In the genomic region with DNA sequence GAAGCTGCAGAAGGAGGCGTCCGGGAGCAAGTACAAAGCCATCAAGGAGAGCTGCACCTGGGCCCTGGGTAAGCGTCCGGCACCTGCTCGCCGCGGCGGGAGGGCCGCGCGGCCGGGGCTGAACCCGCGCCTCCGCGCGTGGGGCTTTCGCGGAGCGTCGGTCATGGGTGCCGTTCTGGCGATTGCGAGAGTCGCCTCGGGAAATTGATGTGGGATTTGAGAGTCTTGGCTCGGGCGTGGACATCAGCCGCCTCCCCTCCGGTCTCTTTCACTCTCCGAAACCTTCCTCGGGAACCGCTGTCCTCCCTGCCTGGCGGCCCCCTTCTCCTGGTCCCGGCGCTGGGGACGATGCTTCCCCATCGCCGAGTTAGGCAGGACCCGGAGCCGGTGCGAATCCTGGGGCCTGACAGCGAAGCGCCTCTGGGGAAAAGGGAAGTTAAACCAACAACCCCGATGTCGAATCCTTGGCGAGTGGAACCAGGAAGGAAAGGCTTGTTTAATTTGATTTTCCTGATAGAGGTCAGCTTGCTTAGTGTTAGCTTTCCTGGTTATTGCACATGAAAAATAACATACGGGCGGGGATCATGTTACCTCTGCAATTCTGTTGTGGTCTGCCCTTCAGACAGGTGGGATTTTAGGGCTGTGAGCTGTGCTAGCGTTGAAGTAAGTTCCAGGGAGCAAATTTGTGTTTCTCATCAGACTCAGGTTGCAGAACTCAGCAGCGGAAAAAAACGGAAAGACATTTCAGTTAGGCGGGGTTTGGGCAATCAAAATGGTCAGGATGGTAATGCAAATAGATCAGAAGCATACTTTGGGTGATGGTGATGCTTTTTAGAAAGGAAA, we compare ENCODE assay signal across 1 cellular context.
A peak's percentile ranks its signal among the peaks of the same experiment; 100 is the strongest.
TF ChIP-seq lines count a peak whose summit lies in the region.

No MANE protein-coding gene starts in this region.

TF ChIP-seq in HEK293, 187 proteins besides CTCF, POLR2A, EP300 and RAD21 (continued from another document and continues in another):
- TF ChIP-seq, protein P1, sequence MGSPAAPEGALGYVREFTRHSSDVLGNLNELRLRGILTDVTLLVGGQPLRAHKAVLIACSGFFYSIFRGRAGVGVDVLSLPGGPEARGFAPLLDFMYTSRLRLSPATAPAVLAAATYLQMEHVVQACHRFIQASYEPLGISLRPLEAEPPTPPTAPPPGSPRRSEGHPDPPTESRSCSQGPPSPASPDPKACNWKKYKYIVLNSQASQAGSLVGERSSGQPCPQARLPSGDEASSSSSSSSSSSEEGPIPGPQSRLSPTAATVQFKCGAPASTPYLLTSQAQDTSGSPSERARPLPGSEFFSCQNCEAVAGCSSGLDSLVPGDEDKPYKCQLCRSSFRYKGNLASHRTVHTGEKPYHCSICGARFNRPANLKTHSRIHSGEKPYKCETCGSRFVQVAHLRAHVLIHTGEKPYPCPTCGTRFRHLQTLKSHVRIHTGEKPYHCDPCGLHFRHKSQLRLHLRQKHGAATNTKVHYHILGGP (tag by site-specific recombination; IDR thresholded peaks at IDR 0.05): no peak
- TF ChIP-seq ZNF341 (tag by site-specific recombination; IDR thresholded peaks at IDR 0.05; ENCODE audit: low read depth): peak; percentile 76
- no peak for TF ChIP-seq YY1 (tag by site-specific recombination; IDR thresholded peaks at IDR 0.05)
- TF ChIP-seq, protein P2, sequence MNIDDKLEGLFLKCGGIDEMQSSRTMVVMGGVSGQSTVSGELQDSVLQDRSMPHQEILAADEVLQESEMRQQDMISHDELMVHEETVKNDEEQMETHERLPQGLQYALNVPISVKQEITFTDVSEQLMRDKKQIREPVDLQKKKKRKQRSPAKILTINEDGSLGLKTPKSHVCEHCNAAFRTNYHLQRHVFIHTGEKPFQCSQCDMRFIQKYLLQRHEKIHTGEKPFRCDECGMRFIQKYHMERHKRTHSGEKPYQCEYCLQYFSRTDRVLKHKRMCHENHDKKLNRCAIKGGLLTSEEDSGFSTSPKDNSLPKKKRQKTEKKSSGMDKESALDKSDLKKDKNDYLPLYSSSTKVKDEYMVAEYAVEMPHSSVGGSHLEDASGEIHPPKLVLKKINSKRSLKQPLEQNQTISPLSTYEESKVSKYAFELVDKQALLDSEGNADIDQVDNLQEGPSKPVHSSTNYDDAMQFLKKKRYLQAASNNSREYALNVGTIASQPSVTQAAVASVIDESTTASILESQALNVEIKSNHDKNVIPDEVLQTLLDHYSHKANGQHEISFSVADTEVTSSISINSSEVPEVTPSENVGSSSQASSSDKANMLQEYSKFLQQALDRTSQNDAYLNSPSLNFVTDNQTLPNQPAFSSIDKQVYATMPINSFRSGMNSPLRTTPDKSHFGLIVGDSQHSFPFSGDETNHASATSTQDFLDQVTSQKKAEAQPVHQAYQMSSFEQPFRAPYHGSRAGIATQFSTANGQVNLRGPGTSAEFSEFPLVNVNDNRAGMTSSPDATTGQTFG (tag by site-specific recombination; IDR thresholded peaks at IDR 0.05; ENCODE audit: borderline replicate concordance): no peak
- TF ChIP-seq ZNF571 (tag by site-specific recombination; IDR thresholded peaks at IDR 0.05): no peak
- no peak for TF ChIP-seq ZNF776 (tag by site-specific recombination; IDR thresholded peaks at IDR 0.05; ENCODE audit: borderline replicate concordance)
- TF ChIP-seq ZBTB17 (tag by site-specific recombination; IDR thresholded peaks at IDR 0.05): peak; percentile 57; the same call in 1 of the 2 replicates
- TF ChIP-seq EGR2 (tag by site-specific recombination; IDR thresholded peaks at IDR 0.05; ENCODE audit: low read depth): peak; percentile 28; the same call in 1 of the 2 replicates
- TF ChIP-seq ZNF791 (tag by site-specific recombination; IDR thresholded peaks at IDR 0.05): no peak
- TF ChIP-seq, protein P3, sequence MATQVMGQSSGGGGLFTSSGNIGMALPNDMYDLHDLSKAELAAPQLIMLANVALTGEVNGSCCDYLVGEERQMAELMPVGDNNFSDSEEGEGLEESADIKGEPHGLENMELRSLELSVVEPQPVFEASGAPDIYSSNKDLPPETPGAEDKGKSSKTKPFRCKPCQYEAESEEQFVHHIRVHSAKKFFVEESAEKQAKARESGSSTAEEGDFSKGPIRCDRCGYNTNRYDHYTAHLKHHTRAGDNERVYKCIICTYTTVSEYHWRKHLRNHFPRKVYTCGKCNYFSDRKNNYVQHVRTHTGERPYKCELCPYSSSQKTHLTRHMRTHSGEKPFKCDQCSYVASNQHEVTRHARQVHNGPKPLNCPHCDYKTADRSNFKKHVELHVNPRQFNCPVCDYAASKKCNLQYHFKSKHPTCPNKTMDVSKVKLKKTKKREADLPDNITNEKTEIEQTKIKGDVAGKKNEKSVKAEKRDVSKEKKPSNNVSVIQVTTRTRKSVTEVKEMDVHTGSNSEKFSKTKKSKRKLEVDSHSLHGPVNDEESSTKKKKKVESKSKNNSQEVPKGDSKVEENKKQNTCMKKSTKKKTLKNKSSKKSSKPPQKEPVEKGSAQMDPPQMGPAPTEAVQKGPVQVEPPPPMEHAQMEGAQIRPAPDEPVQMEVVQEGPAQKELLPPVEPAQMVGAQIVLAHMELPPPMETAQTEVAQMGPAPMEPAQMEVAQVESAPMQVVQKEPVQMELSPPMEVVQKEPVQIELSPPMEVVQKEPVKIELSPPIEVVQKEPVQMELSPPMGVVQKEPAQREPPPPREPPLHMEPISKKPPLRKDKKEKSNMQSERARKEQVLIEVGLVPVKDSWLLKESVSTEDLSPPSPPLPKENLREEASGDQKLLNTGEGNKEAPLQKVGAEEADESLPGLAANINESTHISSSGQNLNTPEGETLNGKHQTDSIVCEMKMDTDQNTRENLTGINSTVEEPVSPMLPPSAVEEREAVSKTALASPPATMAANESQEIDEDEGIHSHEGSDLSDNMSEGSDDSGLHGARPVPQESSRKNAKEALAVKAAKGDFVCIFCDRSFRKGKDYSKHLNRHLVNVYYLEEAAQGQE (tag by site-specific recombination; IDR thresholded peaks at IDR 0.05): 0 out of 2 replicates have a peak, but pooled peaks have one; percentile 27
- TF ChIP-seq TCF7L2 (IDR thresholded peaks at IDR 0.05; ENCODE audit: borderline replicate concordance, low read depth, low read length): no peak
- TF ChIP-seq, protein P4, sequence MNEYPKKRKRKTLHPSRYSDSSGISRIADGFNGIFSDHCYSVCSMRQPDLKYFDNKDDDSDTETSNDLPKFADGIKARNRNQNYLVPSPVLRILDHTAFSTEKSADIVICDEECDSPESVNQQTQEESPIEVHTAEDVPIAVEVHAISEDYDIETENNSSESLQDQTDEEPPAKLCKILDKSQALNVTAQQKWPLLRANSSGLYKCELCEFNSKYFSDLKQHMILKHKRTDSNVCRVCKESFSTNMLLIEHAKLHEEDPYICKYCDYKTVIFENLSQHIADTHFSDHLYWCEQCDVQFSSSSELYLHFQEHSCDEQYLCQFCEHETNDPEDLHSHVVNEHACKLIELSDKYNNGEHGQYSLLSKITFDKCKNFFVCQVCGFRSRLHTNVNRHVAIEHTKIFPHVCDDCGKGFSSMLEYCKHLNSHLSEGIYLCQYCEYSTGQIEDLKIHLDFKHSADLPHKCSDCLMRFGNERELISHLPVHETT (tag by site-specific recombination; IDR thresholded peaks at IDR 0.05): no peak
- TF ChIP-seq, protein P5, sequence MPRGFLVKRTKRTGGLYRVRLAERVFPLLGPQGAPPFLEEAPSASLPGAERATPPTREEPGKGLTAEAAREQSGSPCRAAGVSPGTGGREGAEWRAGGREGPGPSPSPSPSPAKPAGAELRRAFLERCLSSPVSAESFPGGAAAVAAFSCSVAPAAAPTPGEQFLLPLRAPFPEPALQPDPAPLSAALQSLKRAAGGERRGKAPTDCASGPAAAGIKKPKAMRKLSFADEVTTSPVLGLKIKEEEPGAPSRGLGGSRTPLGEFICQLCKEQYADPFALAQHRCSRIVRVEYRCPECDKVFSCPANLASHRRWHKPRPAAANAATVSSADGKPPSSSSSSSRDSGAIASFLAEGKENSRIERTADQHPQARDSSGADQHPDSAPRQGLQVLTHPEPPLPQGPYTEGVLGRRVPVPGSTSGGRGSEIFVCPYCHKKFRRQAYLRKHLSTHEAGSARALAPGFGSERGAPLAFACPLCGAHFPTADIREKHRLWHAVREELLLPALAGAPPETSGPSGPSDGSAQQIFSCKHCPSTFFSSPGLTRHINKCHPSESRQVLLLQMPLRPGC (tag by site-specific recombination; IDR thresholded peaks at IDR 0.05): no peak
- TF ChIP-seq GLIS2 (tag by site-specific recombination; IDR thresholded peaks at IDR 0.05): 0 out of 2 replicates have a peak, but pooled peaks have one; percentile 40
- TF ChIP-seq ZNF830 (tag by site-specific recombination; IDR thresholded peaks at IDR 0.05; ENCODE audit: low read depth): no peak
- TF ChIP-seq ZXDB (tag by site-specific recombination; IDR thresholded peaks at IDR 0.05): peak; percentile 9; the same call in 1 of the 2 replicates
- no peak for TF ChIP-seq ZNF223 (tag by site-specific recombination; IDR thresholded peaks at IDR 0.05)
- 0 out of 2 replicates have a peak, but pooled peaks have one; percentile 10 for TF ChIP-seq ZNF629 (tag by site-specific recombination; IDR thresholded peaks at IDR 0.05)
- peak; percentile 75 for TF ChIP-seq ZBTB20 (tag by site-specific recombination; IDR thresholded peaks at IDR 0.05)
- TF ChIP-seq, protein P6, sequence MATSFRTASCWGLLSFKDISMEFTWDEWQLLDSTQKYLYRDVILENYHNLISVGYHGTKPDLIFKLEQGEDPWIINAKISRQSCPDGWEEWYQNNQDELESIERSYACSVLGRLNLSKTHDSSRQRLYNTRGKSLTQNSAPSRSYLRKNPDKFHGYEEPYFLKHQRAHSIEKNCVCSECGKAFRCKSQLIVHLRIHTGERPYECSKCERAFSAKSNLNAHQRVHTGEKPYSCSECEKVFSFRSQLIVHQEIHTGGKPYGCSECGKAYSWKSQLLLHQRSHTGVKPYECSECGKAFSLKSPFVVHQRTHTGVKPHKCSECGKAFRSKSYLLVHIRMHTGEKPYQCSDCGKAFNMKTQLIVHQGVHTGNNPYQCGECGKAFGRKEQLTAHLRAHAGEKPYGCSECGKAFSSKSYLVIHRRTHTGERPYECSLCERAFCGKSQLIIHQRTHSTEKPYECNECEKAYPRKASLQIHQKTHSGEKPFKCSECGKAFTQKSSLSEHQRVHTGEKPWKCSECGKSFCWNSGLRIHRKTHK (tag by site-specific recombination; IDR thresholded peaks at IDR 0.05): no peak
- TF ChIP-seq ZFP37 (tag by site-specific recombination; IDR thresholded peaks at IDR 0.05): peak; percentile 24; the same call in 1 of the 2 replicates
- TF ChIP-seq, protein P7, sequence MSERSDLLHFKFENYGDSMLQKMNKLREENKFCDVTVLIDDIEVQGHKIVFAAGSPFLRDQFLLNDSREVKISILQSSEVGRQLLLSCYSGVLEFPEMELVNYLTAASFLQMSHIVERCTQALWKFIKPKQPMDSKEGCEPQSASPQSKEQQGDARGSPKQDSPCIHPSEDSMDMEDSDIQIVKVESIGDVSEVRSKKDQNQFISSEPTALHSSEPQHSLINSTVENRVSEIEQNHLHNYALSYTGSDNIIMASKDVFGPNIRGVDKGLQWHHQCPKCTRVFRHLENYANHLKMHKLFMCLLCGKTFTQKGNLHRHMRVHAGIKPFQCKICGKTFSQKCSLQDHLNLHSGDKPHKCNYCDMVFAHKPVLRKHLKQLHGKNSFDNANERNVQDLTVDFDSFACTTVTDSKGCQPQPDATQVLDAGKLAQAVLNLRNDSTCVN (tag by site-specific recombination; optimal IDR thresholded peaks at IDR 0.05): peak; percentile 80
- TF ChIP-seq ZBTB1 (tag by site-specific recombination; IDR thresholded peaks at IDR 0.05): no peak
- no peak for TF ChIP-seq ZNF239 (tag by site-specific recombination; IDR thresholded peaks at IDR 0.05)
- TF ChIP-seq SCRT2 (tag by site-specific recombination; IDR thresholded peaks at IDR 0.05): peak; percentile 75
- TF ChIP-seq, protein P8, sequence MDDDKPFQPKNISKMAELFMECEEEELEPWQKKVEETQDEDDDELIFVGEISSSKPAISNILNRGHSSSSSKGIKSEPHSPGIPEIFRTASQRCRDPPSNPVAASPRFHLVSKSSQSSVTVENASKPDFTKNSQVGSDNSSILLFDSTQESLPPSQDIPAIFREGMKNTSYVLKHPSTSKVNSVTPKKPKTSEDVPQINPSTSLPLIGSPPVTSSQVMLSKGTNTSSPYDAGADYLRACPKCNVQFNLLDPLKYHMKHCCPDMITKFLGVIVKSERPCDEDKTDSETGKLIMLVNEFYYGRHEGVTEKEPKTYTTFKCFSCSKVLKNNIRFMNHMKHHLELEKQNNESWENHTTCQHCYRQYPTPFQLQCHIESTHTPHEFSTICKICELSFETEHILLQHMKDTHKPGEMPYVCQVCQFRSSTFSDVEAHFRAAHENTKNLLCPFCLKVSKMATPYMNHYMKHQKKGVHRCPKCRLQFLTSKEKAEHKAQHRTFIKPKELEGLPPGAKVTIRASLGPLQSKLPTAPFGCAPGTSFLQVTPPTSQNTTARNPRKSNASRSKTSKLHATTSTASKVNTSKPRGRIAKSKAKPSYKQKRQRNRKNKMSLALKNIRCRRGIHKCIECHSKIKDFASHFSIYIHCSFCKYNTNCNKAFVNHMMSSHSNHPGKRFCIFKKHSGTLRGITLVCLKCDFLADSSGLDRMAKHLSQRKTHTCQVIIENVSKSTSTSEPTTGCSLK (tag by site-specific recombination; IDR thresholded peaks at IDR 0.05): no peak
- no peak for TF ChIP-seq ZNF394 (tag by site-specific recombination; IDR thresholded peaks at IDR 0.05; ENCODE audit: borderline replicate concordance)
- TF ChIP-seq, protein P9, sequence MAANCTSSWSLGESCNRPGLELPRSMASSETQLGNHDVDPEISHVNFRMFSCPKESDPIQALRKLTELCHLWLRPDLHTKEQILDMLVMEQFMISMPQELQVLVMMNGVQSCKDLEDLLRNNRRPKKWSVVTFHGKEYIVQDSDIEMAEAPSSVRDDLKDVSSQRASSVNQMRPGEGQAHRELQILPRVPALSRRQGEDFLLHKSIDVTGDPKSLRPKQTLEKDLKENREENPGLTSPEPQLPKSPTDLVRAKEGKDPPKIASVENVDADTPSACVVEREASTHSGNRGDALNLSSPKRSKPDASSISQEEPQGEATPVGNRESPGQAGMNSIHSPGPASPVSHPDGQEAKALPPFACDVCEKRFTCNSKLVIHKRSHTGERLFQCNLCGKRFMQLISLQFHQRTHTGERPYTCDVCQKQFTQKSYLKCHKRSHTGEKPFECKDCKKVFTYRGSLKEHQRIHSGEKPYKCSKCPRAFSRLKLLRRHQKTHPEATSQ (tag by site-specific recombination; IDR thresholded peaks at IDR 0.05): 0 out of 2 replicates have a peak, but pooled peaks have one; percentile 22
- TF ChIP-seq IKZF3 (tag by site-specific recombination; IDR thresholded peaks at IDR 0.05): peak; percentile 48; the same call in 1 of the 2 replicates
- peak; percentile 59; the same call in 1 of the 2 replicates for TF ChIP-seq ZFHX2 (tag by site-specific recombination; conservative IDR thresholded peaks at IDR 0.05)
- no peak for TF ChIP-seq ZNF677 (tag by site-specific recombination; IDR thresholded peaks at IDR 0.05)
- TF ChIP-seq ZNF10 (tag by site-specific recombination; IDR thresholded peaks at IDR 0.05): peak; percentile 100
- TF ChIP-seq ZNF544 (tag by site-specific recombination; IDR thresholded peaks at IDR 0.05): no peak
